9 cellular contexts compared by ENCODE assay signal in the genomic region with DNA sequence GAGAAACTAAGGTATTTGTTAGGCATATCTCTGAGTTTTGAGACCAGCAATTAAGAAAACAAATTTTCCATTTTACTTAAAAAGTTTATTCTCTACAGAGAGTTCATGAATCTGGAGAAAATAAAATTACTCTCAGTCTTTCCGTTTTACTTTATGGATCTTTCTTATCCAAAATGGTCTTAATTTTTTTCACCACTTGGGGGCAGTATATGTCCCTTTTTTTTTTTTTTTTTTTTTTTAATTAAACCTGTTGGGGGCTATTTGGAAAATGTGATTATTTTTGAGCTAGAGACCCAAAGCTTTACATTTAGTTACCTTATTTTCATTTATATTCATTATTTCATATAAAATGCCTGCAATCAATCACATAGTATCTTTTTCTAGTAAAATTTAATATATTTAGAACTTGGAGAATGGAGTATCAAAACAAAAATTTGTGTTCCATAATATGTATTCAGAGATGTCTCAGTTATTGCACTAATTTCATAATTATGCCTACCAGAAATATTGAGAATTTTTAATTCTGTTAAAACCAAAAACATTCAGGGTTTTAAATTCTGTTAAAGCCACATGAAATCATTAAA. TPM values are rescaled to one million over a fixed set of nuclear protein-coding genes. Genes with fewer than 3 reads are reported as not detected.
DNase-seq lines count a peak whose midpoint lies in the region; ATAC-seq, FAIRE-seq and TF ChIP-seq lines count a peak whose summit lies in the region.
"Had no signal": no experiment of that assay in that cellular context is flagged by ENCODE, and none has a peak within 500 bp of the region (broad histone marks: within the 10 kb centered on the region; RNA-seq: fewer than 3 reads in every experiment).

No MANE protein-coding gene starts in this region.

- TF ChIP-seq RAD21 in IMR-90 (IDR thresholded peaks at IDR 0.05; ENCODE audit: low read length), result peak; percentile 28

- H3K4ac ChIP-seq in IMR-90 (ENCODE audit: low read depth, low read length), result no peak overlapping the region
- no peak overlapping the region for H3K4ac ChIP-seq in mesenchymal stem cell (ENCODE audit: low read depth in 1 of 2, low read length in 2 of 2)

- H2BK5ac ChIP-seq in IMR-90 (ENCODE audit: low read depth, low read length, poor library complexity, severe bottlenecking) (no peak overlapping the region), mesenchymal stem cell (ENCODE audit: low read depth, low read length, poor library complexity, severe bottlenecking) (no peak overlapping the region)

- H3K27me3 ChIP-seq in CD4-positive, CD25-positive, alpha-beta regulatory T cell (ENCODE audit: control insufficient read depth, insufficient read depth, low read length), result no peaks in the 10 kb centered on the region
- H3K27me3 ChIP-seq in IMR-90 (ENCODE audit: control insufficient read depth, insufficient read depth, low read length) (no peaks in the 10 kb centered on the region), mesenchymal stem cell (ENCODE audit: control insufficient read depth in 1 of 2, insufficient read depth in 1 of 2, low read length in 2 of 2) (no peaks in the 10 kb centered on the region), suprapubic skin (no peaks in the 10 kb centered on the region)

- H4K91ac ChIP-seq in IMR-90 (ENCODE audit: insufficient read depth, low read depth, low read length), result no peak overlapping the region
- H4K91ac ChIP-seq in mesenchymal stem cell (ENCODE audit: low read length), result no peak overlapping the region

- intact Hi-C loops in IMR-90 (cut with micrococcal nuclease), result loop anchor here (2.0 kb wide), 1 partner anchor 900 kb away; no protein-coding TSS in a partner anchor

- H2BK120ac ChIP-seq in IMR-90 (ENCODE audit: low read depth, low read length) (no peak overlapping the region), mesenchymal stem cell (ENCODE audit: low read depth, low read length) (no peak overlapping the region)

- POLR2A ChIA-PET in IMR-90 (lab: Charles Lee; ENCODE audit: unreplicated experiment), result interaction anchor here (0.6 kb wide), 1 partner anchor 22 kb away, joined by 3 read pairs; no protein-coding TSS in a partner anchor

- peak; percentile 44 for TF ChIP-seq CTCF in IMR-90 (conservative IDR thresholded peaks at IDR 0.05; ENCODE audit: low read depth, low read length)
- TF ChIP-seq CTCF in brain (conservative IDR thresholded peaks at IDR 0.05), result peak; percentile 82 to 86
- TF ChIP-seq CTCF in suprapubic skin (IDR thresholded peaks at IDR 0.05), result peak in 1 of 2 donors; percentile 28

- peaks cover 26% of the 10 kb centered on the region for H3K36me3 Mint-ChIP-seq in CD4-positive, CD25-positive, alpha-beta regulatory T cell
- H3K36me3 Mint-ChIP-seq in brain, result peaks cover 62% of the 10 kb centered on the region

- H3K4me2 ChIP-seq in IMR-90 (ENCODE audit: low read depth, low read length) (no peak overlapping the region), mesenchymal stem cell (ENCODE audit: low read length, poor library complexity, severe bottlenecking) (no peak overlapping the region)

- CTCF ChIA-PET in IMR-90 (lab: Yijun Ruan, JAX), result interaction anchor here (0.6 to 1.7 kb wide), 3 partner anchors 9 to 762 kb away, joined by 3 to 4 read pairs (median 3); no protein-coding TSS in a partner anchor

- no peak overlapping the region for H3K4me3 Mint-ChIP-seq in CD4-positive, CD25-positive, alpha-beta regulatory T cell
- no peak overlapping the region for H3K4me3 Mint-ChIP-seq in brain

- no peak overlapping the region for H3K27ac ChIP-seq in CD4-positive, CD25-positive, alpha-beta regulatory T cell (ENCODE audit: insufficient read depth, low read length, poor library complexity, severe bottlenecking)
- H3K27ac ChIP-seq in IMR-90 (ENCODE audit: insufficient read depth, low read length) (no peak overlapping the region), mesenchymal stem cell (ENCODE audit: low read length, poor library complexity, severe bottlenecking) (no peak overlapping the region), suprapubic skin (no peak overlapping the region)

- H3K9ac ChIP-seq in IMR-90 (ENCODE audit: low read depth, low read length) (no peak overlapping the region), mesenchymal stem cell (ENCODE audit: low read length) (peak overlapping the region; percentile 30)

- peak in 2 of 3 donors; percentile 27 to 48 for DNase-seq in CD4-positive, CD25-positive, alpha-beta regulatory T cell
- DNase-seq in IMR-90 (peak; percentile 6), mesenchymal stem cell (peak; percentile 28), GM12892 (ENCODE audit: insufficient read length) (no peak), suprapubic skin (ENCODE audit: low spot score in 2 of 2) (no peak)
- no peak for DNase-seq in activated CD4-positive, alpha-beta T cell treated with anti-CD3 and anti-CD28 coated beads for 48 hours
- DNase-seq: posterior cingulate gyrus had no signal

- H2BK15ac ChIP-seq in IMR-90 (ENCODE audit: low read depth, low read length), result no peak overlapping the region
- no peak overlapping the region for H2BK15ac ChIP-seq in mesenchymal stem cell (ENCODE audit: low read depth, poor library complexity, severe bottlenecking)

- H3K27ac Mint-ChIP-seq in CD4-positive, CD25-positive, alpha-beta regulatory T cell, result peak overlapping the region in 1 of 3 donors; percentile 17
- H3K27ac Mint-ChIP-seq in brain, result peak overlapping the region in 1 of 5 experiments; percentile 38

- TF ChIP-seq EP300 in suprapubic skin (IDR thresholded peaks at IDR 0.05), result no peak

- no peaks in the 10 kb centered on the region for H3K9me3 ChIP-seq in CD4-positive, CD25-positive, alpha-beta regulatory T cell (ENCODE audit: control insufficient read depth in 2 of 2, low read length in 2 of 2)
- H3K9me3 ChIP-seq in IMR-90 (ENCODE audit: control insufficient read depth, insufficient read depth, low read length) (no peaks in the 10 kb centered on the region), mesenchymal stem cell (ENCODE audit: control insufficient read depth, low read length) (no peaks in the 10 kb centered on the region), suprapubic skin (no peaks in the 10 kb centered on the region)

- no TSS peak for BruUV-seq in IMR-90 (replicated peaks; lab: Mats Ljungman, UMichigan)

- peaks cover 0 to 6% of the 10 kb centered on the region in 2 experiments; a peak in 2 of 4 replicates for H3K79me1 ChIP-seq in IMR-90 (ENCODE audit: low read depth in 1 of 2, low read length in 2 of 2)
- H3K79me1 ChIP-seq in mesenchymal stem cell (replicated peaks; ENCODE audit: low read length, poor library complexity, severe bottlenecking), result peaks cover 8% of the 10 kb centered on the region

- H3K14ac ChIP-seq in IMR-90 (replicated peaks; ENCODE audit: low read depth, low read length) (no peak overlapping the region), mesenchymal stem cell (ENCODE audit: low read length in 2 of 2) (no peak overlapping the region)

- H3K4me1 ChIP-seq in CD4-positive, CD25-positive, alpha-beta regulatory T cell (ENCODE audit: control insufficient read depth, insufficient read depth, low read length, poor library complexity, severe bottlenecking), result peaks cover 3% of the 10 kb centered on the region
- no peaks in the 10 kb centered on the region for H3K4me1 ChIP-seq in IMR-90 (ENCODE audit: control insufficient read depth, insufficient read depth, low read length)
- no peaks in the 10 kb centered on the region for H3K4me1 ChIP-seq in mesenchymal stem cell (ENCODE audit: control insufficient read depth, insufficient read depth, low read depth, low read length)
- no peaks in the 10 kb centered on the region for H3K4me1 ChIP-seq in suprapubic skin

- WGBS in IMR-90 (ENCODE audit: extremely low coverage in 2 of 2, insufficient read length in 1 of 2), 2 experiments, result no CpG with 5 or more reads among the region's 1 CpG
- no CpG with 5 or more reads among the region's 1 CpG for WGBS in mesenchymal stem cell
- WGBS in suprapubic skin, result 5% methylated on average over 1 of the region's 1 CpG

- H4K8ac ChIP-seq in IMR-90 (ENCODE audit: low read depth in 2 of 2, low read length in 2 of 2) (no peak overlapping the region), mesenchymal stem cell (ENCODE audit: low read length) (no peak overlapping the region)

- no peak overlapping the region for H3K56ac ChIP-seq in IMR-90 (ENCODE audit: extremely low read depth, insufficient read depth, low read length)

- H3K27me3 Mint-ChIP-seq in CD4-positive, CD25-positive, alpha-beta regulatory T cell, result no peaks in the 10 kb centered on the region
- no peaks in the 10 kb centered on the region for H3K27me3 Mint-ChIP-seq in brain

- no peak for FAIRE-seq in GM12892 (lab: Jason Lieb, UNC)

- no peak overlapping the region for H3K4me3 ChIP-seq in CD4-positive, CD25-positive, alpha-beta regulatory T cell (ENCODE audit: low read depth, low read length)
- no peak overlapping the region for H3K4me3 ChIP-seq in IMR-90 (ENCODE audit: insufficient read depth, low read depth, low read length)
- no peak overlapping the region for H3K4me3 ChIP-seq in mesenchymal stem cell (ENCODE audit: insufficient read depth in 1 of 2, low read depth in 1 of 2, low read length in 2 of 2)
- no peak overlapping the region for H3K4me3 ChIP-seq in suprapubic skin

- H3K4me1 Mint-ChIP-seq in CD4-positive, CD25-positive, alpha-beta regulatory T cell, result peaks cover 0 to 10% (median 3%) of the 10 kb centered on the region in 4 donors
- no peaks in the 10 kb centered on the region for H3K4me1 Mint-ChIP-seq in brain

- H3K23ac ChIP-seq in IMR-90 (ENCODE audit: low read depth, low read length) (no peak overlapping the region), mesenchymal stem cell (ENCODE audit: low read length in 2 of 2) (no peak overlapping the region)

- no peak overlapping the region for H3K18ac ChIP-seq in IMR-90 (ENCODE audit: low read depth, low read length)
- no peak overlapping the region for H3K18ac ChIP-seq in mesenchymal stem cell (ENCODE audit: low read depth in 1 of 2, low read length in 2 of 2)

- peaks cover 14% of the 10 kb centered on the region for H3K36me3 ChIP-seq in CD4-positive, CD25-positive, alpha-beta regulatory T cell (ENCODE audit: control insufficient read depth, insufficient read depth, low read length)
- H3K36me3 ChIP-seq in IMR-90 (ENCODE audit: control insufficient read depth, insufficient read depth, low read length) (peaks cover 5% of the 10 kb centered on the region; the same call in 1 of the 2 replicates), mesenchymal stem cell (ENCODE audit: control insufficient read depth in 1 of 2, insufficient read depth in 2 of 2, low read depth in 1 of 2, low read length in 2 of 2) (peaks cover 4 to 36% of the 10 kb centered on the region in 2 experiments), suprapubic skin (peaks cover 19% of the 10 kb centered on the region)

- in situ Hi-C loops in IMR-90 (cut with MboI; ENCODE audit: low sequenced_read_pairs), result loop anchor here (25.0 kb wide), 1 partner anchor 903 kb away; no protein-coding TSS in a partner anchor

- H2BK20ac ChIP-seq in IMR-90 (ENCODE audit: low read depth, low read length), result no peak overlapping the region

- no peak overlapping the region for H2BK12ac ChIP-seq in mesenchymal stem cell (ENCODE audit: low read length in 2 of 2)

- no peak for TF ChIP-seq POLR2A in IMR-90 (IDR thresholded peaks at IDR 0.05; ENCODE audit: low read depth, low read length)
- no peak for TF ChIP-seq POLR2A in GM12892 (IDR thresholded peaks at IDR 0.05; ENCODE audit: low read depth, low read length)
- TF ChIP-seq POLR2A in suprapubic skin (IDR thresholded peaks at IDR 0.05), result no peak

- dilution Hi-C loops in IMR-90 (cut with HindIII; ENCODE audit: low sequenced_read_pairs, unreplicated experiment), result no loop called here

- H2AFZ ChIP-seq in IMR-90 (replicated peaks; ENCODE audit: low read length, poor library complexity) (no peak overlapping the region), mesenchymal stem cell (ENCODE audit: low read depth, low read length) (no peak overlapping the region)

- H2AK9ac ChIP-seq in IMR-90 (replicated peaks; ENCODE audit: low read depth, low read length, poor library complexity), result no peak overlapping the region

- peaks cover 0 to 2% (median 0%) of the 10 kb centered on the region in 7 donors for H3K9me3 Mint-ChIP-seq in CD4-positive, CD25-positive, alpha-beta regulatory T cell
- H3K9me3 Mint-ChIP-seq in brain, result peaks cover 0 to 4% (median 4%) of the 10 kb centered on the region in 5 experiments

- H4K20me1 ChIP-seq in IMR-90 (ENCODE audit: insufficient read depth, low read length), result no peaks in the 10 kb centered on the region

- H4K5ac ChIP-seq in IMR-90 (ENCODE audit: low read depth, low read length), result no peak overlapping the region

- ATAC-seq in CD4-positive, CD25-positive, alpha-beta regulatory T cell (ENCODE audit: low read depth in 2 of 2), result no peak
- ATAC-seq in IMR-90 (ENCODE audit: low read depth), result no peak
- ATAC-seq in GM18519 (IDR thresholded peaks at IDR 0.05; ENCODE audit: low FRiP score, unreplicated experiment), result no peak

- peaks cover 3% of the 10 kb centered on the region; the same call in 1 of the 2 replicates for H3K9me1 ChIP-seq in IMR-90 (ENCODE audit: insufficient read depth, low read length)

- H2AK5ac ChIP-seq in IMR-90 (ENCODE audit: low read depth, low read length) (no peak overlapping the region), mesenchymal stem cell (ENCODE audit: low read length, severe bottlenecking) (no peak overlapping the region)

RNA-seq across cellular contexts. Expression of a gene that starts 27.1 kb away (rescaled TPM):
- 34.1 TPM for total RNA-seq in CD4-positive, CD25-positive, alpha-beta regulatory T cell
- polyA plus RNA-seq in CD4-positive, CD25-positive, alpha-beta regulatory T cell, result 10 to 100 TPM; 13.6 to 21.4 (median 18.5) TPM
- total RNA-seq in IMR-90 (2012; rRNA removed), result 13.3 and 26.9 TPM in 2 replicates
- polyA plus RNA-seq in IMR-90 (2012; rRNA removed), result 5.1 TPM in 2 replicates
- polyA plus RNA-seq in IMR-90 (2012; cell fraction: cytosol; rRNA removed), result 0.30 and 0.41 TPM in 2 replicates
- polyA plus RNA-seq in IMR-90 (2012; cell fraction: nucleus; rRNA removed; ENCODE audit: low replicate concordance), result 0.48 and 2.3 TPM in 2 replicates
- 3.8 TPM for polyA plus RNA-seq in brain (ENCODE audit: insufficient read depth, low read depth, low replicate concordance)
- 8.8 TPM for polyA plus RNA-seq in mesenchymal stem cell (2013, experiment 1 of 2)
- polyA plus RNA-seq in mesenchymal stem cell (2013, experiment 2 of 2), result 8.8 TPM
- 19.6 TPM for polyA plus RNA-seq in GM12892 (2012; ENCODE audit: missing spikeins)
- total RNA-seq in suprapubic skin, result 10 to 100 TPM in 3 of 4 donors, 1 to 10 TPM in 1; 9.9 to 18.9 (median 11.7) TPM

RNA-seq across cellular contexts. Expression of a gene that starts 27.3 kb away (rescaled TPM):
- 46.7 TPM for total RNA-seq in CD4-positive, CD25-positive, alpha-beta regulatory T cell
- 10 to 100 TPM; 15.1 to 19.3 (median 18.3) TPM for polyA plus RNA-seq in CD4-positive, CD25-positive, alpha-beta regulatory T cell
- total RNA-seq in IMR-90 (2012; rRNA removed) (33.3 and 60.3 TPM in 2 replicates), suprapubic skin (10 to 100 TPM; 18.8 to 28.4 (median 22.7) TPM)
- polyA plus RNA-seq in IMR-90 (2012; rRNA removed) (17.0 and 19.3 TPM in 2 replicates), brain (ENCODE audit: insufficient read depth, low read depth, low replicate concordance) (7.7 TPM)
- 4.0 and 7.1 TPM in 2 replicates for polyA plus RNA-seq in IMR-90 (2012; cell fraction: cytosol; rRNA removed)
- polyA plus RNA-seq in IMR-90 (2012; cell fraction: nucleus; rRNA removed; ENCODE audit: low replicate concordance), result 10.7 and 16.2 TPM in 2 replicates
- polyA plus RNA-seq in mesenchymal stem cell (2013, experiment 1 of 2), result 26.4 TPM
- polyA plus RNA-seq in mesenchymal stem cell (2013, experiment 2 of 2), result 26.5 TPM
- 36.1 TPM for polyA plus RNA-seq in GM12892 (2012; ENCODE audit: missing spikeins)

Comparison
In these comparisons a context has a peak if more than half of its experiments do, and no peak if none do; other contexts are left out.
1. DNase-seq: peak in CD4-positive, CD25-positive, alpha-beta regulatory T cell (2 of 3), IMR-90 (single experiment) and mesenchymal stem cell (single experiment); none in GM12892 (single experiment), suprapubic skin (0 of 2) and activated CD4-positive, alpha-beta T cell treated with anti-CD3 and anti-CD28 coated beads for 48 hours (single experiment).